ENCODE assay signal across 1 cellular context in genomic region chr7:155591055-155591750, GRCh38.
A peak's percentile ranks its signal among the peaks of the same experiment; 100 is the strongest.
TF ChIP-seq lines count a peak whose summit lies in the region.

No MANE protein-coding gene starts in this region.

TF ChIP-seq in HepG2, 621 proteins besides CTCF, POLR2A, EP300 and RAD21:
- TF ChIP-seq ZNF883 (CRISPR knock-in tag; IDR thresholded peaks at IDR 0.05; ENCODE audit: not compliant biosample characterization) (no peak), ZNF646 (CRISPR knock-in tag; IDR thresholded peaks at IDR 0.05) (0 out of 2 replicates have a peak, but pooled peaks have one; percentile 20), MAFF (IDR thresholded peaks at IDR 0.05; ENCODE audit: low read depth, low read length) (peak; percentile 22; the same call in 1 of the 2 replicates), NR2C2 (CRISPR knock-in tag; IDR thresholded peaks at IDR 0.05; ENCODE audit: borderline replicate concordance) (0 out of 2 replicates have a peak, but pooled peaks have one; percentile 4), KLF6 (CRISPR knock-in tag; IDR thresholded peaks at IDR 0.05) (no peak), MAFK (conservative IDR thresholded peaks at IDR 0.05 in 1 of 2, IDR thresholded peaks at IDR 0.05 in 1 of 2; ENCODE audit: low read length in 2 of 2) (0 out of 4 replicates have a peak, but pooled peaks of 1 of the 2 experiments have one; percentile 5), TFAP4 (IDR thresholded peaks at IDR 0.05; ENCODE audit: borderline replicate concordance, low read depth) (peak; percentile 66; the same call in 1 of the 2 replicates)
